Comparison of ENCODE assay signal across 1 cellular context in the genomic region with DNA sequence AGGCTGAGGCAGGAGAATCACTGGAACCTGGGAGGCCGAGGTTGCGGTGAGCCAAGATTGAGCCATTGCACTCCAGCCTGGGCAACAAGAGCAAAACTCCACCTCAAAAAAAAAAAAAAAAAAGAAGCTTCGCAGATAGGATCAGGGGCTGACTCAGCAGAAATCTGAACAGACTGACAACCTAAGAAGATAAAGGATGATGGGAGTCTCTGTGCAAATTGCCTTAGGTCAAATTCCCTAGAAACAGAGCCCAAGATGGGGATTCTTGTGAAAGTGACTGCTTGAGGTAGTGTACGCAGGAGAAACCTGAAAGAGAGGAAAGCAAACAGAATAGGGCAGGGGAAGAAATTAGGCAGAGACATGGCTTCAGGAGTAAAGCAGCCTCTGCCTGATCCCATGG.
TF ChIP-seq lines count a peak whose summit lies in the region.

No MANE protein-coding gene starts in this region.

TF ChIP-seq in H1, 55 proteins besides CTCF, POLR2A, EP300 and RAD21:
- TF ChIP-seq MAFK (IDR thresholded peaks at IDR 0.05; ENCODE audit: low read depth, low read length) (peak; percentile 77), NANOG (IDR thresholded peaks at IDR 0.05; ENCODE audit: insufficient read depth, low read depth, low read length, poor library complexity, severe bottlenecking) (no peak), BACH1 (IDR thresholded peaks at IDR 0.05; ENCODE audit: low read length) (peak; percentile 24; the same call in 1 of the 2 replicates)
TF ChIP-seq in H1: peak in this region for 2.
